ENCODE assay signal across 8 cellular contexts in genomic region chr11:134253189-134253993, GRCh38. TPM values are rescaled to one million over a fixed set of nuclear protein-coding genes. Genes with fewer than 3 reads are reported as not detected.
DNase-seq lines count a peak whose midpoint lies in the region; ATAC-seq and TF ChIP-seq lines count a peak whose summit lies in the region.

Gene ACAD8 (plus strand): TSS chr11:134253568. CDS start chr11:134253601, 33 bp downstream.
Gene THYN1 (minus strand): TSS chr11:134253352. CDS start chr11:134252882, 470 bp downstream.

- H3K27me3 Mint-ChIP-seq in memory B cell: no peaks in the 10 kb centered on the region

- H3K27ac ChIP-seq in effector memory CD4-positive, alpha-beta T cell (ENCODE audit: insufficient read depth, low read length, poor library complexity, severe bottlenecking): peak within 1 kb of the TSS; percentile 58

- peaks cover 24% of the 10 kb centered on the region for H3K36me3 ChIP-seq in effector memory CD4-positive, alpha-beta T cell (ENCODE audit: control insufficient read depth, insufficient read depth, low read length)

- no peaks in the 10 kb centered on the region for H3K9me3 ChIP-seq in effector memory CD4-positive, alpha-beta T cell (ENCODE audit: control insufficient read depth, low read length)

- H3K4me3 Mint-ChIP-seq in memory B cell: peak within 1 kb of the TSS; percentile 90

- no peak for TF ChIP-seq CTCF in GM20000 (IDR thresholded peaks at IDR 0.05; ENCODE audit: extremely low read depth, missing control alignments)

- H3K27me3 ChIP-seq in effector memory CD4-positive, alpha-beta T cell (replicated peaks; ENCODE audit: control insufficient read depth, insufficient read depth, low read length, poor library complexity, severe bottlenecking): no peaks in the 10 kb centered on the region

- POLR2A ChIA-PET in activated CD8-positive, alpha-beta memory T cell treated with anti-CD3 and anti-CD28 coated beads for 36 hours (lab: Charles Lee): interaction anchor here (0.9 to 3.1 kb wide), 3 partner anchors 9 to 29 kb away, joined by 3 to 19 read pairs (median 13); partner anchors contain the start of genes GLB1L3 and VPS26B

- H3K4me1 Mint-ChIP-seq in memory B cell: peaks cover 13% of the 10 kb centered on the region

- H3K27ac Mint-ChIP-seq in memory B cell: peak within 1 kb of the TSS; percentile 81

- H3K36me3 Mint-ChIP-seq in memory B cell: peaks cover 5% of the 10 kb centered on the region

- peak within 1 kb of the TSS; percentile 70 for H3K4me3 ChIP-seq in effector memory CD4-positive, alpha-beta T cell (ENCODE audit: insufficient read depth, low read depth, low read length, poor library complexity, severe bottlenecking)

- peaks cover 13% of the 10 kb centered on the region for H3K4me1 ChIP-seq in effector memory CD4-positive, alpha-beta T cell (ENCODE audit: control insufficient read depth, insufficient read depth, low read length, poor library complexity, severe bottlenecking)

- DNase-seq in COLO829 (ENCODE audit: low spot score): peak; percentile 96
- DNase-seq in GM20000 (ENCODE audit: low spot score): peak; percentile 98
- peak; percentile 97 for DNase-seq in HT-29 (ENCODE audit: low spot score)
- peak; percentile 94 to 95 for DNase-seq in NOMO-1 (lab: John Stamatoyannopoulos, UW; ENCODE audit: unreplicated experiment in 2 of 2)
- peak; percentile 88 to 94 (median 93) for DNase-seq in effector memory CD4-positive, alpha-beta T cell
- DNase-seq in memory B cell (ENCODE audit: low spot score in 2 of 2): peak; percentile 90 to 93
- peak; percentile 92 for DNase-seq in stimulated activated CD8-positive, alpha-beta memory T cell treated with anti-CD3 and anti-CD28 coated beads, Interleukin-12 subunit alpha, Interleukin-12 subunit beta, amount 100 ng/mL, for 24 hours (ENCODE audit: extremely low read depth)

- ATAC-seq in memory B cell (ENCODE audit: low read depth): peak; percentile 99

- H3K9me3 Mint-ChIP-seq in memory B cell: no peaks in the 10 kb centered on the region

- CTCF ChIA-PET in activated CD8-positive, alpha-beta memory T cell treated with anti-CD3 and anti-CD28 coated beads for 36 hours (lab: Charles Lee): interaction anchor here (1.0 to 1.2 kb wide), 2 partner anchors 12 to 16 kb away, joined by 3 to 4 read pairs; no protein-coding TSS in a partner anchor

RNA-seq across cellular contexts. Expression of gene ACAD8, which starts in this region (rescaled TPM):
- total RNA-seq in HT-29 (2014; rRNA removed; shearing (Covaris generic)): 25.9 and 28.5 TPM in 2 replicates
- total RNA-seq in activated CD8-positive, alpha-beta memory T cell treated with anti-CD3 and anti-CD28 coated beads for 36 hours: 10 to 100 TPM; 26.5 to 26.9 TPM

RNA-seq across cellular contexts. Expression of gene THYN1, which starts in this region (rescaled TPM):
- total RNA-seq in HT-29 (2014; rRNA removed; shearing (Covaris generic)): 45.5 and 47.8 TPM in 2 replicates
- 10 to 100 TPM; 66.4 to 73.2 TPM for total RNA-seq in activated CD8-positive, alpha-beta memory T cell treated with anti-CD3 and anti-CD28 coated beads for 36 hours

Comparison
In these comparisons a context has a peak if more than half of its experiments do, and no peak if none do; other contexts are left out.
1. Peak in every context shown above with its lines: DNase-seq, ATAC-seq, H3K4me3 ChIP-seq and H3K27ac ChIP-seq.